8 cellular contexts compared by ENCODE assay signal in genomic region chr3:53134631-53135232, GRCh38. TPM values are rescaled to one million over a fixed set of nuclear protein-coding genes. Genes with fewer than 3 reads are reported as not detected.
DNase-seq lines count a peak whose midpoint lies in the region; ATAC-seq and TF ChIP-seq lines count a peak whose summit lies in the region.

No MANE protein-coding gene starts in this region.

- peak; percentile 41 to 85 (median 72) for TF ChIP-seq CTCF in heart right ventricle (IDR thresholded peaks at IDR 0.05)

- no peaks in the 10 kb centered on the region for H3K36me3 ChIP-seq in CD8-positive, alpha-beta memory T cell (ENCODE audit: insufficient read depth, low read length)
- H3K36me3 ChIP-seq in heart right ventricle, result no peaks in the 10 kb centered on the region

- H3K27ac ChIP-seq in CD8-positive, alpha-beta memory T cell (ENCODE audit: low read depth, low read length), result no peak overlapping the region
- H3K27ac ChIP-seq in heart right ventricle, result peak overlapping the region in 1 of 10 donors; percentile 0

- POLR2A ChIA-PET in CD8-positive, alpha-beta memory T cell (lab: Charles Lee), result interaction anchor here (0.8 to 1.0 kb wide), 2 partner anchors 10 to 62 kb away, joined by 3 to 4 read pairs; no protein-coding TSS in a partner anchor

- no peaks in the 10 kb centered on the region for H3K27me3 ChIP-seq in CD8-positive, alpha-beta memory T cell (ENCODE audit: insufficient read depth, low read length, poor library complexity, severe bottlenecking)
- no peaks in the 10 kb centered on the region for H3K27me3 ChIP-seq in heart right ventricle

- H3K36me3 Mint-ChIP-seq in CD8-positive, alpha-beta memory T cell, result peaks cover 0 to 9% (median 0%) of the 10 kb centered on the region in 3 donors

- CTCF ChIA-PET in CD8-positive, alpha-beta memory T cell (lab: Charles Lee), result interaction anchor here (0.6 to 4.5 kb wide), 16 partner anchors 9 to 756 kb away, joined by 3 to 50 read pairs (median 4); partner anchors contain the start of gene PRKCD

- H3K27ac Mint-ChIP-seq in CD8-positive, alpha-beta memory T cell, result peak overlapping the region in 2 of 8 donors; percentile 70

- H3K9me3 Mint-ChIP-seq in CD8-positive, alpha-beta memory T cell, result no peaks in the 10 kb centered on the region

- no peaks in the 10 kb centered on the region for H3K9me3 ChIP-seq in CD8-positive, alpha-beta memory T cell (ENCODE audit: low read length)
- no peaks in the 10 kb centered on the region for H3K9me3 ChIP-seq in heart right ventricle

- H3K4me3 ChIP-seq in CD8-positive, alpha-beta memory T cell (ENCODE audit: low read length), result no peak overlapping the region
- H3K4me3 ChIP-seq in heart right ventricle, result no peak overlapping the region

- WGBS in heart right ventricle, 2 donors, result 30 to 31% methylated on average over 6 of the region's 6 CpGs

- peak overlapping the region in 1 of 7 donors; percentile 18 for H3K4me3 Mint-ChIP-seq in CD8-positive, alpha-beta memory T cell

- in situ Hi-C loops in KBM-7 (cut with MboI; ENCODE audit: low pct_unique_long_range_greater_than_20kb, low sequenced_read_pairs), result no loop called here

- H3K4me1 ChIP-seq in CD8-positive, alpha-beta memory T cell (ENCODE audit: insufficient read depth, low read length), result peaks cover 10% of the 10 kb centered on the region
- H3K4me1 ChIP-seq in heart right ventricle, result peaks cover 0 to 30% (median 14%) of the 10 kb centered on the region in 9 donors

- peaks cover 14 to 20% (median 18%) of the 10 kb centered on the region in 3 donors for H3K4me1 Mint-ChIP-seq in CD8-positive, alpha-beta memory T cell

- H3K27me3 Mint-ChIP-seq in CD8-positive, alpha-beta memory T cell, result peaks cover 0 to 4% of the 10 kb centered on the region in 2 donors

- ATAC-seq in GM19397 (IDR thresholded peaks at IDR 0.05; ENCODE audit: unreplicated experiment) (peak; percentile 44), heart right ventricle (peak; percentile 40 to 74 (median 60)), sciatic nerve (peak; percentile 57), GM19324 (IDR thresholded peaks at IDR 0.05; ENCODE audit: low FRiP score, unreplicated experiment) (no peak)

- intact Hi-C loops in heart right ventricle (cut with DNase I) (loop anchor here in 9 of 10 donors (1.0 to 5.0 kb wide), 4 partner anchors 58 to 63 kb away; no protein-coding TSS in a partner anchor), sciatic nerve (cut with DNase I) (no loop called here)

- DNase-seq in CD8-positive, alpha-beta memory T cell, result peak; percentile 33 to 75 (median 36)
- DNase-seq in KBM-7 (peak; percentile 78), SK-N-DZ (ENCODE audit: low spot score) (peak; percentile 57), heart right ventricle (peak; percentile 59 to 73), sciatic nerve (ENCODE audit: low spot score) (peak; percentile 78)
- peak; percentile 7 for DNase-seq in activated naive CD8-positive, alpha-beta T cell treated with anti-CD3 and anti-CD28 coated beads, Interleukin-2, amount 50 U/mL, for 16 hours (ENCODE audit: low read depth, low spot score)

RNA-seq across cellular contexts. Expression of gene RFT1, which starts 4.5 kb away (rescaled TPM):
- 10 to 100 TPM; 52.7 to 58.5 TPM for total RNA-seq in CD8-positive, alpha-beta memory T cell
- 31.3 TPM for polyA plus RNA-seq in CD8-positive, alpha-beta memory T cell
- polyA plus RNA-seq in SK-N-DZ (2014; cell fraction: cytosol; rRNA removed), result 6.0 and 9.5 TPM in 2 replicates
- polyA plus RNA-seq in SK-N-DZ (2014; cell fraction: nucleus; rRNA removed), result 10.0 and 12.3 TPM in 2 replicates
- total RNA-seq in heart right ventricle (10 to 100 TPM in 4 of 10 donors, 1 to 10 TPM in 6; 5.7 to 13.1 (median 9.5) TPM), sciatic nerve (21.3 TPM)
- 1 to 10 TPM; 4.6 to 8.2 TPM for polyA plus RNA-seq in heart right ventricle

RNA-seq across cellular contexts. Expression of gene PRKCD, which starts 26.3 kb away (rescaled TPM):
- total RNA-seq in CD8-positive, alpha-beta memory T cell, result 10 to 100 TPM; 27.2 to 27.3 TPM
- polyA plus RNA-seq in CD8-positive, alpha-beta memory T cell, result 27.3 TPM
- polyA plus RNA-seq in SK-N-DZ (2014; cell fraction: cytosol; rRNA removed), result 0.83 and 1.1 TPM in 2 replicates
- 1.4 and 14.4 TPM in 2 replicates for polyA plus RNA-seq in SK-N-DZ (2014; cell fraction: nucleus; rRNA removed)
- total RNA-seq in heart right ventricle (10 to 100 TPM in 4 of 10 donors, 1 to 10 TPM in 6; 6.6 to 28.3 (median 7.7) TPM), sciatic nerve (30.3 TPM)
- 10 to 100 TPM in 1 of 2 donors, 1 to 10 TPM in 1; 8.6 to 11.5 TPM for polyA plus RNA-seq in heart right ventricle

Comparison
In these comparisons a context has a peak if more than half of its experiments do, and no peak if none do; other contexts are left out.
1. DNase-seq: peak in every context shown above with its lines; median percentile 78 in KBM-7; 78 in sciatic nerve; 66 in heart right ventricle; 57 in SK-N-DZ; 36 in CD8-positive, alpha-beta memory T cell; 7 in activated naive CD8-positive, alpha-beta T cell treated with anti-CD3 and anti-CD28 coated beads, Interleukin-2, amount 50 U/mL, for 16 hours.